ENCODE assay signal across 26 cellular contexts in genomic region chr17:50688168-50688719, GRCh38. TPM values are rescaled to one million over a fixed set of nuclear protein-coding genes. Genes with fewer than 3 reads are reported as not detected.
DNase-seq lines count a peak whose midpoint lies in the region; ATAC-seq, FAIRE-seq and TF ChIP-seq lines count a peak whose summit lies in the region.
"Had no signal": no experiment of that assay in that cellular context is flagged by ENCODE, and none has a peak within 500 bp of the region (broad histone marks: within the 10 kb centered on the region; RNA-seq: fewer than 3 reads in every experiment).

No MANE protein-coding gene starts in this region.

- DNase-seq in A549 (ENCODE audit: low read depth in 1 of 2, low spot score in 1 of 2) (no peak), DMS79 (lab: John Stamatoyannopoulos, UW) (peak; percentile 86), neural progenitor cell (ENCODE audit: low spot score) (no peak), smooth muscle cell (lab: John Stamatoyannopoulos, UW; ENCODE audit: unreplicated experiment) (no peak), esophagus squamous epithelium (lab: John Stamatoyannopoulos, UW) (no peak)
- DNase-seq in CD8-positive, alpha-beta memory T cell: no peak
- DNase-seq: activated CD4-positive, alpha-beta T cell treated with anti-CD3 and anti-CD28 coated beads, Interleukin-2, amount 50 U/mL, for 1 hour; activated gamma-delta T cell treated with Interleukin-2 at 50 U/mL for 16 hours; activated naive CD8-positive, alpha-beta T cell treated with anti-CD3 and anti-CD28 coated beads, Interleukin-2, amount 50 U/mL, for 24 hours; activated T-cell treated with anti-CD3 and anti-CD28 coated beads, Interleukin-2, amount 50 U/mL, for 4 hours; cerebellar nuclear complex; EL; left ventricle myocardium superior; naive B cell; NCI-H1105; NCI-H1930; NCI-H226; NCI-H774; nucleus accumbens; stimulated activated naive CD8-positive, alpha-beta T cell treated with anti-CD3 and anti-CD28 coated beads, Interleukin-15, Interleukin-2, amounts not matched to agents 100 U/mL and 50 U/mL, for 24 hours; T1000 had no signal

- H3K4me2 ChIP-seq in A549 (no peak overlapping the region; the same call in 2 of the 3 replicates), neural progenitor cell (no peak overlapping the region), smooth muscle cell (no peak overlapping the region)
- H3K4me2 ChIP-seq: GM23338 had no signal

- H3K4me1 ChIP-seq in A549: peaks cover 98% of the 10 kb centered on the region
- peaks cover 47% of the 10 kb centered on the region for H3K4me1 ChIP-seq in neural progenitor cell
- peaks cover 43% of the 10 kb centered on the region for H3K4me1 ChIP-seq in smooth muscle cell (ENCODE audit: low read depth)
- peaks cover 23 to 65% (median 43%) of the 10 kb centered on the region in 3 donors for H3K4me1 ChIP-seq in esophagus squamous epithelium
- H3K4me1 ChIP-seq in CD8-positive, alpha-beta memory T cell (ENCODE audit: insufficient read depth, low read length): no peaks in the 10 kb centered on the region

- ATAC-seq in A549: no peak
- ATAC-seq in GM18907 (IDR thresholded peaks at IDR 0.05; ENCODE audit: unreplicated experiment): no peak
- ATAC-seq: activated naive CD8-positive, alpha-beta T cell treated with anti-CD3 and anti-CD28 coated beads, Interleukin-2, amount 50 U/mL, for 24 hours; activated T-cell treated with anti-CD3 and anti-CD28 coated beads, Interleukin-2, amount 50 U/mL, for 4 hours; left ventricle myocardium superior; stimulated activated naive CD8-positive, alpha-beta T cell treated with anti-CD3 and anti-CD28 coated beads, Interleukin-15, Interleukin-2, amounts not matched to agents 100 U/mL and 50 U/mL, for 24 hours had no signal

- peak overlapping the region; percentile 50 for H3K27ac Mint-ChIP-seq in neural progenitor cell
- peak overlapping the region in 1 of 8 donors; percentile 29 for H3K27ac Mint-ChIP-seq in CD8-positive, alpha-beta memory T cell
- H3K27ac Mint-ChIP-seq: activated naive CD8-positive, alpha-beta T cell treated with anti-CD3 and anti-CD28 coated beads, Interleukin-2, amount 50 U/mL, for 24 hours; GM23338 had no signal

- H3K27me3 ChIP-seq in neural progenitor cell: no peaks in the 10 kb centered on the region
- no peaks in the 10 kb centered on the region for H3K27me3 ChIP-seq in smooth muscle cell (ENCODE audit: low read depth)
- no peaks in the 10 kb centered on the region for H3K27me3 ChIP-seq in esophagus squamous epithelium
- H3K27me3 ChIP-seq in CD8-positive, alpha-beta memory T cell (ENCODE audit: insufficient read depth, low read length, poor library complexity, severe bottlenecking): no peaks in the 10 kb centered on the region
- H3K27me3 ChIP-seq: BLaER1 treated with 17β-estradiol and CSF1 and Interleukin-3, amounts not matched to agents 10 nM and 100 nM; dorsolateral prefrontal cortex had no signal

- no peaks in the 10 kb centered on the region for H3K9me3 Mint-ChIP-seq in neural progenitor cell
- no peaks in the 10 kb centered on the region for H3K9me3 Mint-ChIP-seq in CD8-positive, alpha-beta memory T cell
- H3K9me3 Mint-ChIP-seq: activated naive CD8-positive, alpha-beta T cell treated with anti-CD3 and anti-CD28 coated beads, Interleukin-2, amount 50 U/mL, for 24 hours; activated T-cell treated with anti-CD3 and anti-CD28 coated beads, Interleukin-2, amount 50 U/mL, for 4 hours; GM23338; naive B cell had no signal

- H4K20me1 ChIP-seq in neural progenitor cell (ENCODE audit: low read depth): no peaks in the 10 kb centered on the region
- no peaks in the 10 kb centered on the region for H4K20me1 ChIP-seq in smooth muscle cell (ENCODE audit: low read depth)

- H2AFZ ChIP-seq in neural progenitor cell (replicated peaks) (no peak overlapping the region), smooth muscle cell (ENCODE audit: low read depth) (no peak overlapping the region)
- H2AFZ ChIP-seq: GM23338 had no signal

- WGBS in A549 (ENCODE audit: missing lambda C conversion rate): 96% methylated on average over 5 of the region's 6 CpGs
- 96% methylated on average over 6 of the region's 6 CpGs for WGBS in smooth muscle cell (ENCODE audit: low lambda C conversion rate)
- 97 to 100% methylated on average over 4 of the region's 6 CpGs for WGBS in esophagus squamous epithelium, 2 donors

- H3K27ac ChIP-seq in A549 (peak overlapping the region; percentile 97 to 98), VCaP (peak overlapping the region; percentile 99; the same call in 1 of the 2 replicates), neural progenitor cell (no peak overlapping the region), smooth muscle cell (ENCODE audit: low read depth) (no peak overlapping the region), esophagus squamous epithelium (no peak overlapping the region)
- no peak overlapping the region for H3K27ac ChIP-seq in CD8-positive, alpha-beta memory T cell (ENCODE audit: low read depth, low read length)
- H3K27ac ChIP-seq: BLaER1 treated with 17β-estradiol and CSF1 and Interleukin-3, amounts not matched to agents 10 nM and 100 nM; dorsolateral prefrontal cortex had no signal

- no peak for TF ChIP-seq RAD21 in A549 (conservative IDR thresholded peaks at IDR 0.05 in 1 of 2, IDR thresholded peaks at IDR 0.05 in 1 of 2)

- no peaks in the 10 kb centered on the region for H3K9me3 ChIP-seq in A549
- H3K9me3 ChIP-seq in neural progenitor cell (ENCODE audit: low read depth): no peaks in the 10 kb centered on the region
- H3K9me3 ChIP-seq in smooth muscle cell (replicated peaks; ENCODE audit: low read depth): no peaks in the 10 kb centered on the region
- H3K9me3 ChIP-seq in esophagus squamous epithelium: no peaks in the 10 kb centered on the region
- H3K9me3 ChIP-seq in CD8-positive, alpha-beta memory T cell (ENCODE audit: low read length): no peaks in the 10 kb centered on the region
- H3K9me3 ChIP-seq: BLaER1 treated with 17β-estradiol and CSF1 and Interleukin-3, amounts not matched to agents 10 nM and 100 nM had no signal

- H3K36me3 Mint-ChIP-seq in neural progenitor cell: peaks cover 2% of the 10 kb centered on the region
- H3K36me3 Mint-ChIP-seq in CD8-positive, alpha-beta memory T cell: peaks cover 0 to 16% (median 6%) of the 10 kb centered on the region in 3 donors
- H3K36me3 Mint-ChIP-seq: naive B cell had no signal

- TF ChIP-seq CTCF in A549 (IDR thresholded peaks at IDR 0.05) (no peak), VCaP (conservative IDR thresholded peaks at IDR 0.05) (no peak), neural progenitor cell (IDR thresholded peaks at IDR 0.05) (no peak), smooth muscle cell (IDR thresholded peaks at IDR 0.05; ENCODE audit: borderline replicate concordance, insufficient read depth, poor library complexity, severe bottlenecking) (no peak), esophagus squamous epithelium (IDR thresholded peaks at IDR 0.05) (no peak)

- TF ChIP-seq POLR2A in A549 (IDR thresholded peaks at IDR 0.05; ENCODE audit: low read length) (no peak), esophagus squamous epithelium (IDR thresholded peaks at IDR 0.05) (no peak)

- no peaks in the 10 kb centered on the region for H3K79me2 ChIP-seq in neural progenitor cell (ENCODE audit: low read depth)
- no peaks in the 10 kb centered on the region for H3K79me2 ChIP-seq in smooth muscle cell (ENCODE audit: low read depth)

- no peak for TF ChIP-seq EP300 in A549 (IDR thresholded peaks at IDR 0.05)

- POLR2A ChIA-PET in A549 (lab: Yijun Ruan, JAX): no interaction called here
- POLR2A ChIA-PET in CD8-positive, alpha-beta memory T cell (lab: Charles Lee): no interaction called here

- H3K9ac ChIP-seq in neural progenitor cell (no peak overlapping the region), smooth muscle cell (ENCODE audit: low read depth) (no peak overlapping the region)
- H3K9ac ChIP-seq: BLaER1 treated with 17β-estradiol and CSF1 and Interleukin-3, amounts not matched to agents 10 nM and 100 nM had no signal

- FAIRE-seq in A549 (lab: Jason Lieb, UNC): no peak

- intact Hi-C loops in esophagus squamous epithelium (cut with DNase I): no loop called here

- peak overlapping the region; percentile 55 for H3K4me3 Mint-ChIP-seq in neural progenitor cell
- no peak overlapping the region for H3K4me3 Mint-ChIP-seq in CD8-positive, alpha-beta memory T cell
- H3K4me3 Mint-ChIP-seq: activated naive CD8-positive, alpha-beta T cell treated with anti-CD3 and anti-CD28 coated beads, Interleukin-2, amount 50 U/mL, for 24 hours; activated T-cell treated with anti-CD3 and anti-CD28 coated beads, Interleukin-2, amount 50 U/mL, for 4 hours; GM23338; naive B cell had no signal

- H3K4me1 Mint-ChIP-seq in neural progenitor cell: peaks cover 76% of the 10 kb centered on the region
- no peaks in the 10 kb centered on the region for H3K4me1 Mint-ChIP-seq in CD8-positive, alpha-beta memory T cell
- H3K4me1 Mint-ChIP-seq: activated naive CD8-positive, alpha-beta T cell treated with anti-CD3 and anti-CD28 coated beads, Interleukin-2, amount 50 U/mL, for 24 hours; naive B cell had no signal

- no peaks in the 10 kb centered on the region for H3K36me3 ChIP-seq in neural progenitor cell
- no peaks in the 10 kb centered on the region for H3K36me3 ChIP-seq in smooth muscle cell (ENCODE audit: low read depth)
- peaks cover 0 to 14% (median 0%) of the 10 kb centered on the region in 3 donors for H3K36me3 ChIP-seq in esophagus squamous epithelium
- peaks cover 5% of the 10 kb centered on the region for H3K36me3 ChIP-seq in CD8-positive, alpha-beta memory T cell (ENCODE audit: insufficient read depth, low read length)

- H3F3A ChIP-seq in neural progenitor cell (ENCODE audit: low read depth) (peaks cover 67% of the 10 kb centered on the region), smooth muscle cell (ENCODE audit: low read depth) (peaks cover 6% of the 10 kb centered on the region)

- CTCF ChIA-PET in A549 (lab: Yijun Ruan, JAX): interaction anchor here (1.1 to 52.6 kb wide), 5 partner anchors 4 to 141 kb away, joined by 3 to 2097 read pairs (median 783); partner anchors contain the start of genes ABCC3 and SPATA20
- CTCF ChIA-PET in CD8-positive, alpha-beta memory T cell (lab: Charles Lee): no interaction called here

- H3K27me3 Mint-ChIP-seq in neural progenitor cell (ENCODE audit: insufficient read depth, low read depth): peaks cover 10% of the 10 kb centered on the region
- H3K27me3 Mint-ChIP-seq in CD8-positive, alpha-beta memory T cell: no peaks in the 10 kb centered on the region
- H3K27me3 Mint-ChIP-seq: activated naive CD8-positive, alpha-beta T cell treated with anti-CD3 and anti-CD28 coated beads, Interleukin-2, amount 50 U/mL, for 24 hours had no signal

- H3K4me3 ChIP-seq in A549: no peak overlapping the region
- H3K4me3 ChIP-seq in neural progenitor cell: no peak overlapping the region
- no peak overlapping the region for H3K4me3 ChIP-seq in smooth muscle cell
- no peak overlapping the region for H3K4me3 ChIP-seq in esophagus squamous epithelium
- H3K4me3 ChIP-seq in CD8-positive, alpha-beta memory T cell (ENCODE audit: low read length): no peak overlapping the region
- H3K4me3 ChIP-seq: BLaER1 treated with 17β-estradiol and CSF1 and Interleukin-3, amounts not matched to agents 10 nM and 100 nM; dorsolateral prefrontal cortex; GM23338 had no signal

RNA-seq across cellular contexts. Expression of gene ANKRD40, which starts 19.5 kb away (rescaled TPM):
- polyA plus RNA-seq in A549 (2011; rRNA removed): 68.5 and 84.3 TPM in 2 replicates
- 31.1 and 36.1 TPM in 2 replicates for polyA plus RNA-seq in A549 (2012; cell fraction: cytosol; rRNA removed)
- 20.0 and 27.7 TPM in 2 replicates for polyA plus RNA-seq in A549 (2012; cell fraction: nucleus; rRNA removed)
- 44.2 to 55.2 TPM (median 50.1 TPM) in 3 replicates for polyA plus RNA-seq in A549 (2017; fragmentation: RNase III; extraction: RNeasy Plus Mini Kit Qiagen cat#74134 plus additional on column Dnase treatment)
- polyA minus RNA-seq in A549 (2011; rRNA and poly(A)+ RNA removed): 31.0 and 37.0 TPM in 2 replicates
- 50.6 and 53.4 TPM in 2 replicates for total RNA-seq in neural progenitor cell (ENCODE audit: low replicate concordance)
- 17.6 and 19.5 TPM in 2 replicates for total RNA-seq in smooth muscle cell
- polyA plus RNA-seq in smooth muscle cell: 8.2 and 10.1 TPM in 2 replicates
- 10 to 100 TPM; 10.7 to 34.9 (median 17.9) TPM for total RNA-seq in esophagus squamous epithelium
- 10 to 100 TPM; 48.2 to 48.5 TPM for total RNA-seq in CD8-positive, alpha-beta memory T cell
- 6.6 TPM for polyA plus RNA-seq in CD8-positive, alpha-beta memory T cell

RNA-seq across cellular contexts. Expression of gene LUC7L3, which starts 31.2 kb away (rescaled TPM):
- 117 and 209 TPM in 2 replicates for polyA plus RNA-seq in A549 (2011; rRNA removed)
- polyA plus RNA-seq in A549 (2012; cell fraction: cytosol; rRNA removed): 49.5 and 58.7 TPM in 2 replicates
- polyA plus RNA-seq in A549 (2012; cell fraction: nucleus; rRNA removed): 125 and 135 TPM in 2 replicates
- 165 to 211 TPM (median 207 TPM) in 3 replicates for polyA plus RNA-seq in A549 (2017; fragmentation: RNase III; extraction: RNeasy Plus Mini Kit Qiagen cat#74134 plus additional on column Dnase treatment)
- 15.6 and 16.2 TPM in 2 replicates for polyA minus RNA-seq in A549 (2011; rRNA and poly(A)+ RNA removed)
- total RNA-seq in neural progenitor cell (ENCODE audit: low replicate concordance): 245 and 374 TPM in 2 replicates
- total RNA-seq in smooth muscle cell: 59.6 and 77.8 TPM in 2 replicates
- 75.9 and 110 TPM in 2 replicates for polyA plus RNA-seq in smooth muscle cell
- total RNA-seq in esophagus squamous epithelium: 10 to 100 TPM; 18.0 to 95.2 (median 31.5) TPM
- 100 to 1,000 TPM; 113 to 120 TPM for total RNA-seq in CD8-positive, alpha-beta memory T cell
- polyA plus RNA-seq in CD8-positive, alpha-beta memory T cell: 72.5 TPM

RNA-seq across cellular contexts. Expression of gene ABCC3, which starts 53.6 kb away (rescaled TPM):
- polyA plus RNA-seq in A549 (2011; rRNA removed) (342 and 442 TPM in 2 replicates), A549 (2017; fragmentation: RNase III; extraction: RNeasy Plus Mini Kit Qiagen cat#74134 plus additional on column Dnase treatment) (225 to 288 TPM (median 248 TPM) in 3 replicates), smooth muscle cell (1.3 and 6.3 TPM in 2 replicates)
- 157 and 189 TPM in 2 replicates for polyA plus RNA-seq in A549 (2012; cell fraction: cytosol; rRNA removed)
- 1,165 and 1,226 TPM in 2 replicates for polyA plus RNA-seq in A549 (2012; cell fraction: nucleus; rRNA removed)
- polyA minus RNA-seq in A549 (2011; rRNA and poly(A)+ RNA removed): 586 and 639 TPM in 2 replicates
- total RNA-seq in neural progenitor cell (ENCODE audit: low replicate concordance) (0.22 TPM in 1 of 2 replicates, not detected in the other), smooth muscle cell (1.3 and 4.3 TPM in 2 replicates), esophagus squamous epithelium (10 to 100 TPM; 19.6 to 93.7 (median 34.1) TPM)
- total RNA-seq in CD8-positive, alpha-beta memory T cell: under 1 TPM; 0.37 to 0.69 TPM
- polyA plus RNA-seq in CD8-positive, alpha-beta memory T cell: not detected
- total RNA-seq: GM23338 had no signal
- polyA plus RNA-seq: GM23338 had no signal

Comparison
In these comparisons a context has a peak if more than half of its experiments do, and no peak if none do; other contexts are left out.
1. H3K27ac ChIP-seq: peak in A549 (2 of 2) and VCaP (single experiment); none in neural progenitor cell (single experiment), smooth muscle cell (single experiment), esophagus squamous epithelium (0 of 4) and CD8-positive, alpha-beta memory T cell (single experiment).